In genomic region chr3:10263549-10264363, GRCh38 we compare ENCODE assay signal across 8 cellular contexts.
A peak's percentile ranks its signal among the peaks of the same experiment; 100 is the strongest.
DNase-seq lines count a peak whose midpoint lies in the region; ATAC-seq, FAIRE-seq and TF ChIP-seq lines count a peak whose summit lies in the region.

No MANE protein-coding gene starts in this region.

- H3K4me1 ChIP-seq in rectal smooth muscle tissue (ENCODE audit: control insufficient read depth, insufficient read depth, low read length), result peaks cover 6% of the 10 kb centered on the region

- peak overlapping the region; percentile 12 for H3K9ac ChIP-seq in rectal smooth muscle tissue (ENCODE audit: low read length)

- H3K4me3 Mint-ChIP-seq in activated T-cell treated with anti-CD3 and anti-CD28 coated beads, Interleukin-2, amount 50 U/mL, for 24 hours, result peak overlapping the region; percentile 73

- FAIRE-seq in D721Med (lab: Jason Lieb, UNC), result no peak

- no peaks in the 10 kb centered on the region for H3K9me3 Mint-ChIP-seq in activated T-cell treated with anti-CD3 and anti-CD28 coated beads, Interleukin-2, amount 50 U/mL, for 24 hours

- TF ChIP-seq CTCF in D721Med (IDR thresholded peaks at IDR 0.05; ENCODE audit: insufficient read depth, missing control alignments), result peak; percentile 29

- peaks cover 7% of the 10 kb centered on the region for H3K36me3 ChIP-seq in rectal smooth muscle tissue (ENCODE audit: control insufficient read depth, insufficient read depth, low read length)

- no peaks in the 10 kb centered on the region for H3K27me3 Mint-ChIP-seq in activated T-cell treated with anti-CD3 and anti-CD28 coated beads, Interleukin-2, amount 50 U/mL, for 24 hours

- no peak overlapping the region for H3K4me3 ChIP-seq in rectal smooth muscle tissue (ENCODE audit: low read length)

- H3K27ac Mint-ChIP-seq in activated T-cell treated with anti-CD3 and anti-CD28 coated beads, Interleukin-2, amount 50 U/mL, for 24 hours, result peak overlapping the region; percentile 90

- no peak overlapping the region for H3K27ac ChIP-seq in rectal smooth muscle tissue (ENCODE audit: low read depth, low read length)

- ATAC-seq in HG03039 (IDR thresholded peaks at IDR 0.05; ENCODE audit: unreplicated experiment), result no peak

- H3K4me1 Mint-ChIP-seq in activated T-cell treated with anti-CD3 and anti-CD28 coated beads, Interleukin-2, amount 50 U/mL, for 24 hours (ENCODE audit: low read depth), result peaks cover 86% of the 10 kb centered on the region

- DNase-seq in D721Med (ENCODE audit: insufficient read length, low spot score) (no peak), NCI-H2227 (lab: John Stamatoyannopoulos, UW; ENCODE audit: unreplicated experiment) (peak; percentile 51), fibroblast of peridontal ligament (ENCODE audit: extremely low read depth) (peak; percentile 57), NOMO-1 (lab: John Stamatoyannopoulos, UW; ENCODE audit: unreplicated experiment in 2 of 2) (no peak)
- DNase-seq in activated T-cell treated with anti-CD3 and anti-CD28 coated beads, Interleukin-2, amount 50 U/mL, for 24 hours, result peak; percentile 74
- DNase-seq in NK-92 treated with Interleukin-12 subunit alpha and Interleukin-12 subunit beta, amount 100 ng/mL, for 24 hours (lab: John Stamatoyannopoulos, UW), result no peak

- H3K36me3 Mint-ChIP-seq in activated T-cell treated with anti-CD3 and anti-CD28 coated beads, Interleukin-2, amount 50 U/mL, for 24 hours (ENCODE audit: low read depth), result peaks cover 96% of the 10 kb centered on the region

- no peaks in the 10 kb centered on the region for H3K27me3 ChIP-seq in rectal smooth muscle tissue (ENCODE audit: control insufficient read depth, insufficient read depth, low read length)

Comparison
In these comparisons a context has a peak if more than half of its experiments do, and no peak if none do; other contexts are left out.
1. DNase-seq: peak in NCI-H2227 (single experiment), activated T-cell treated with anti-CD3 and anti-CD28 coated beads, Interleukin-2, amount 50 U/mL, for 24 hours (single experiment) and fibroblast of peridontal ligament (single experiment); none in D721Med (single experiment), NK-92 treated with Interleukin-12 subunit alpha and Interleukin-12 subunit beta, amount 100 ng/mL, for 24 hours (single experiment) and NOMO-1 (0 of 2).